ENCODE assay signal across 9 cellular contexts in the genomic region with DNA sequence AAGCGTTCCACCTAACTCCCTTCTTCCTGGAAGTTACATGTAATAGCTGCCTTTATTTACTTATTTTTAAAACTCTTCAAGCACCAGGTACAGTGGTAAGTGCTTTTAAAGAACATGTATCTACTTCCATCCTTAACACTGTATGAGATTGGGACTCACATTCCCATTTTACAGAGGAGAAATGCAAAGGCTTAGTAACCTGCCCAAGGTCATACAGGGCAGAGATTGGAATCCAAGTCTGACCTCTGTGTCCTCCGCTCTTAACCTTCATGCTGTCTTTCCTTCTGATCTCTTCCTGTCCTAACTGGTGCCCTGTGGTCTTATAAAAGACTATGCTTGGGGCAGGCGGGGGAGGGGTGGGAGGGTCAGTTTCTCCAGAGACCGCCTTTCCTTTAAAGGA. TPM values are rescaled to one million over a fixed set of nuclear protein-coding genes. Genes with fewer than 3 reads are reported as not detected.
DNase-seq lines count a peak whose midpoint lies in the region; ATAC-seq and TF ChIP-seq lines count a peak whose summit lies in the region.
"Had no signal": no experiment of that assay in that cellular context is flagged by ENCODE, and none has a peak within 500 bp of the region (broad histone marks: within the 10 kb centered on the region; RNA-seq: fewer than 3 reads in every experiment).

No MANE protein-coding gene starts in this region.

- H3K27ac Mint-ChIP-seq in T-helper 2 cell treated with Interferon-gamma antibody and Interleukin-4, amounts not matched to agents 5 μg/mL and 100 μg/mL, for 36 hours: no peak overlapping the region

- ATAC-seq in left lung (peak; percentile 49), HG02970 (IDR thresholded peaks at IDR 0.05; ENCODE audit: low FRiP score, unreplicated experiment) (no peak), GM18511 (IDR thresholded peaks at IDR 0.05; ENCODE audit: unreplicated experiment) (no peak)

- peak overlapping the region; percentile 96 for H3K27ac ChIP-seq in adipose tissue (ENCODE audit: low read depth, low read length)
- H3K27ac ChIP-seq in left lung: peak overlapping the region; percentile 89 to 98
- no peak overlapping the region for H3K27ac ChIP-seq in suprapubic skin

- WGBS in adipose tissue, 3 donors: 30 to 52% (median 50%) methylated on average over 4 of the region's 4 CpGs
- 54% methylated on average over 4 of the region's 4 CpGs for WGBS in suprapubic skin

- H3K4me3 ChIP-seq in left lung (peak overlapping the region; percentile 92 to 97), suprapubic skin (peak overlapping the region; percentile 97)

- DNase-seq in T-helper 2 cell treated with Interferon-gamma antibody and Interleukin-4, amounts not matched to agents 5 μg/mL and 100 μg/mL, for 36 hours (ENCODE audit: low spot score): no peak
- no peak for DNase-seq in T-helper 2 cell
- no peak for DNase-seq in left lung
- no peak for DNase-seq in suprapubic skin (ENCODE audit: low spot score in 2 of 2)
- no peak for DNase-seq in NCI-H2081 treated with DMSO at 0.1 percent for 48 hours (lab: John Stamatoyannopoulos, UW)
- DNase-seq: stimulated activated CD4-positive, alpha-beta T cell treated with anti-CD3 and anti-CD28 coated beads, Interleukin-2, amount 100 ng/mL, for 48 hours had no signal

- no peaks in the 10 kb centered on the region for H3K9me3 ChIP-seq in left lung
- no peaks in the 10 kb centered on the region for H3K9me3 ChIP-seq in suprapubic skin

- H3K27me3 ChIP-seq in left lung: no peaks in the 10 kb centered on the region
- no peaks in the 10 kb centered on the region for H3K27me3 ChIP-seq in suprapubic skin

- H3K4me1 ChIP-seq in left lung: peaks cover 22 to 65% of the 10 kb centered on the region in 2 donors
- H3K4me1 ChIP-seq in suprapubic skin: peaks cover 48% of the 10 kb centered on the region

- no peaks in the 10 kb centered on the region for H3K27me3 Mint-ChIP-seq in T-helper 2 cell treated with Interferon-gamma antibody and Interleukin-4, amounts not matched to agents 5 μg/mL and 100 μg/mL, for 36 hours (ENCODE audit: low read depth)

- intact Hi-C loops in left lung (cut with DNase I): no loop called here

- TF ChIP-seq POLR2A in suprapubic skin (IDR thresholded peaks at IDR 0.05): no peak

- no peak for TF ChIP-seq CTCF in left lung (IDR thresholded peaks at IDR 0.05)
- TF ChIP-seq CTCF in suprapubic skin (IDR thresholded peaks at IDR 0.05): no peak

- peaks cover 30% of the 10 kb centered on the region for H3K4me1 Mint-ChIP-seq in T-helper 2 cell treated with Interferon-gamma antibody and Interleukin-4, amounts not matched to agents 5 μg/mL and 100 μg/mL, for 36 hours (ENCODE audit: low read depth)

- peak overlapping the region; percentile 89 for H3K4me3 Mint-ChIP-seq in T-helper 2 cell treated with Interferon-gamma antibody and Interleukin-4, amounts not matched to agents 5 μg/mL and 100 μg/mL, for 36 hours

- H3K36me3 ChIP-seq in left lung (no peaks in the 10 kb centered on the region), suprapubic skin (no peaks in the 10 kb centered on the region)

- no peak for TF ChIP-seq EP300 in suprapubic skin (IDR thresholded peaks at IDR 0.05)

- no peaks in the 10 kb centered on the region for H3K9me3 Mint-ChIP-seq in T-helper 2 cell treated with Interferon-gamma antibody and Interleukin-4, amounts not matched to agents 5 μg/mL and 100 μg/mL, for 36 hours

- H3K36me3 Mint-ChIP-seq in T-helper 2 cell treated with Interferon-gamma antibody and Interleukin-4, amounts not matched to agents 5 μg/mL and 100 μg/mL, for 36 hours (ENCODE audit: low read depth): peaks cover 2% of the 10 kb centered on the region

RNA-seq across cellular contexts. Expression of a gene that starts 1.6 kb away (rescaled TPM):
- 10 to 100 TPM in 2 of 3 donors, 1 to 10 TPM in 1; 8.7 to 48.2 (median 22.7) TPM for polyA plus RNA-seq in adipose tissue
- total RNA-seq in left lung (10 to 100 TPM; 38.4 to 51.0 TPM), suprapubic skin (10 to 100 TPM in 2 of 4 donors, 1 to 10 TPM in 2; 8.8 to 12.7 (median 10.1) TPM)
